In genomic region chr6:136959935-136960334, GRCh38 we compare ENCODE assay signal across 6 cellular contexts. TPM values are rescaled to one million over a fixed set of nuclear protein-coding genes. Genes with fewer than 3 reads are reported as not detected.
"Had no signal": no experiment of that assay in that cellular context is flagged by ENCODE, and none has a peak within 500 bp of the region (broad histone marks: within the 10 kb centered on the region; RNA-seq: fewer than 3 reads in every experiment).

No MANE protein-coding gene starts in this region.

RNA-seq across cellular contexts. Expression of gene SLC35D3, which starts 37.8 kb away (rescaled TPM):
- total RNA-seq: activated CD4-positive, alpha-beta T cell treated with anti-CD3 and anti-CD28 coated beads for 36 hours; activated CD8-positive, alpha-beta memory T cell treated with anti-CD3 and anti-CD28 coated beads for 36 hours; activated naive CD4-positive, alpha-beta T cell treated with anti-CD3 and anti-CD28 coated beads for 36 hours; astrocyte; Right ventricle myocardium superior; T-helper 2 cell treated with Interferon-gamma antibody and Interleukin-4, amounts not matched to agents 100 ng/mL and 5 ng/mL, for 36 hours had no signal
